In genomic region chr7:139821349-139822115, GRCh38 we compare ENCODE assay signal across 22 cellular contexts.
"Had no signal": no experiment of that assay in that cellular context is flagged by ENCODE, and none has a peak within 500 bp of the region (broad histone marks: within the 10 kb centered on the region; RNA-seq: fewer than 3 reads in every experiment).

No MANE protein-coding gene starts in this region.

- H3K27ac ChIP-seq: brain microvascular endothelial cell, cardiac muscle cell had no signal

- ATAC-seq: activated T-helper 17 cell treated with anti-CD3 and anti-CD28 coated beads, Interleukin-2, amount 50 U/mL, for 72 hours; PC-3; T-cell had no signal

- H3K36me3 ChIP-seq: brain microvascular endothelial cell, cardiac muscle cell had no signal

- H3K4me3 ChIP-seq: cardiac muscle cell had no signal

- H3K27me3 Mint-ChIP-seq: activated naive CD8-positive, alpha-beta T cell; activated T-helper 17 cell treated with anti-CD3 and anti-CD28 coated beads, Interleukin-2, amount 50 U/mL, for 72 hours; T-cell had no signal

- H3K27me3 ChIP-seq: brain microvascular endothelial cell, cardiac muscle cell had no signal

- H3K9me3 Mint-ChIP-seq: activated CD4-positive, alpha-beta T cell treated with anti-CD3 and anti-CD28 coated beads, Interleukin-2, amount 10 ng/mL, durations not matched to agents 24 days and 14 days; activated naive CD4-positive, alpha-beta T cell treated with anti-CD3 and anti-CD28 coated beads for 36 hours; activated T-helper 17 cell treated with anti-CD3 and anti-CD28 coated beads, Interleukin-2, amount 50 U/mL, for 72 hours had no signal

- H3K4me1 Mint-ChIP-seq: activated B cell treated with CpG ODN at 0.5 μM for 24 hours; activated CD4-positive, alpha-beta T cell treated with anti-CD3 and anti-CD28 coated beads, Interleukin-2, amount 10 ng/mL, durations not matched to agents 24 days and 14 days; activated T-helper 17 cell treated with anti-CD3 and anti-CD28 coated beads, Interleukin-2, amount 50 U/mL, for 72 hours; T-cell had no signal

- H3K27ac Mint-ChIP-seq: activated B cell treated with CpG ODN at 0.5 μM for 24 hours; activated CD4-positive, alpha-beta T cell treated with anti-CD3 and anti-CD28 coated beads, Interleukin-2, amount 10 ng/mL, durations not matched to agents 24 days and 14 days; activated naive CD4-positive, alpha-beta T cell treated with anti-CD3 and anti-CD28 coated beads for 36 hours; activated naive CD8-positive, alpha-beta T cell; activated T-helper 17 cell treated with anti-CD3 and anti-CD28 coated beads, Interleukin-2, amount 50 U/mL, for 72 hours; T-cell had no signal

- H3K36me3 Mint-ChIP-seq: activated naive CD8-positive, alpha-beta T cell; T-cell had no signal

- DNase-seq: activated B cell treated with CpG ODN at 0.5 μM for 24 hours; activated CD4-positive, alpha-beta T cell treated with anti-CD3 and anti-CD28 coated beads for 1 hour; activated CD4-positive, alpha-beta T cell treated with anti-CD3 and anti-CD28 coated beads, Interleukin-2, amount 10 ng/mL, durations not matched to agents 24 days and 14 days; activated CD4-positive, alpha-beta T cell treated with anti-CD3 and anti-CD28 coated beads, Interleukin-2, amount 50 U/mL, for 48 hours; activated gamma-delta T cell; activated naive CD4-positive, alpha-beta T cell treated with anti-CD3 and anti-CD28 coated beads for 36 hours; activated T-cell treated with anti-CD3 and anti-CD28 coated beads for 4 hours; activated T-cell treated with anti-CD3 and anti-CD28 coated beads, Interleukin-2, amount 50 U/mL, for 48 hours; brain microvascular endothelial cell; MM.1S; NCI-H1105; NCI-H1436; NCI-H1694 treated with DMSO at 0.1 percent for 48 hours; NCI-H2029 treated with DMSO at 0.1 percent for 48 hours; NCI-H345; NCI-H510A treated with DMSO at 0.1 percent for 48 hours; PC-3; SHP77; T-cell had no signal

- H3K4me3 Mint-ChIP-seq: activated B cell treated with CpG ODN at 0.5 μM for 24 hours; activated CD4-positive, alpha-beta T cell treated with anti-CD3 and anti-CD28 coated beads, Interleukin-2, amount 10 ng/mL, durations not matched to agents 24 days and 14 days; activated naive CD4-positive, alpha-beta T cell treated with anti-CD3 and anti-CD28 coated beads for 36 hours; activated naive CD8-positive, alpha-beta T cell; activated T-helper 17 cell treated with anti-CD3 and anti-CD28 coated beads, Interleukin-2, amount 50 U/mL, for 72 hours; T-cell had no signal
